In the genomic region with DNA sequence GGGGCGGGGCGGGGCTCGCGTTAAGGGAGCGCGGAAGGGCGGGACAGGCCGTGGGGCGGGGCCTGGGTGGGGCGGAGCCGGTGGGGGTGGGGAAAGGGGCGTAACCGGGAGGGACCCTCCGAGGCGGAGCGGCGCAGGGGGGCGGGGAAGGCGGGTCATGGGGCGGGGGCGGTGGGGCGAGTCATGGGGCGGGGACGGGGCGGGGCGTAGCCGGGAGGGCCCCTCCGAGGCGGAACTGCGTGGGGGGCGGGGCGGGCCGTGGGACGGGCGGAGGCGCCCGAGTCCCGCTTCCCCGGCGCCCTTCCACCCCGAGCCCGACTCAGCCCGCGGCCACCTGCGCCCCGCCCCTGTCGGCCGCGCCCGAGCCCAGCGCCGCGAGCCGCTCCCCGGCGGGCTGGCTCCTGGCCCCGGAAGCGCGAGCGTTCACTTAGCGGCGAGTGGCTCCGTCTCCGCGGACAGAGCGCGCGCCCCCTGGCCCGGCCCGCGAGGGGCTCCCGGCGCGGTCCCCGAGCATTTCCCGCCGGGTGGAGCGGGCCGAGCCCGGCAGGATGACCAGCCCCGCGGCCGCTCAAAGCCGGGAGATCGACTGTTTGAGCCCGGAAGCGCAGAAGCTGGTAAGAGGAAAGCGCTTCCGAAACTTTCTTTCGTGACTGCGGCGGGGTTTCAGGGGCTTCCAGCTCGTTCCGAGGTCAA, we compare ENCODE assay signal across 8 cellular contexts.
A peak's percentile ranks its signal among the peaks of the same experiment; 100 is the strongest.
DNase-seq lines count a peak whose midpoint lies in the region; ATAC-seq and TF ChIP-seq lines count a peak whose summit lies in the region.

No MANE protein-coding gene starts in this region.

- H3K27ac ChIP-seq in C4-2B: peak overlapping the region; percentile 96

- peaks cover 38% of the 10 kb centered on the region for H3K4me1 Mint-ChIP-seq in endothelial cell (ENCODE audit: unreplicated experiment)

- TF ChIP-seq CTCF in C4-2B (conservative IDR thresholded peaks at IDR 0.05): no peak
- no peak for TF ChIP-seq CTCF in endothelial cell (IDR thresholded peaks at IDR 0.05; ENCODE audit: unreplicated experiment)

- peaks cover 16% of the 10 kb centered on the region for H3K27me3 Mint-ChIP-seq in endothelial cell (ENCODE audit: unreplicated experiment)

- peak; percentile 81 to 91 for DNase-seq in NOMO-1 (lab: John Stamatoyannopoulos, UW; ENCODE audit: unreplicated experiment in 2 of 2)
- peak; percentile 90 for DNase-seq in activated CD8-positive, alpha-beta memory T cell treated with anti-CD3 and anti-CD28 coated beads, Interleukin-2, amount 50 U/mL, for 1 hour (ENCODE audit: extremely low read depth)
- DNase-seq in endothelial cell (ENCODE audit: low spot score): peak; percentile 96
- DNase-seq in stimulated activated CD8-positive, alpha-beta memory T cell treated with anti-CD3 and anti-CD28 coated beads, Interleukin-4, amount 100 ng/mL, for 48 hours: peak; percentile 96

- no peaks in the 10 kb centered on the region for H3K27me3 ChIP-seq in mononuclear cell (ENCODE audit: insufficient read depth, low read length)

- peaks cover 5% of the 10 kb centered on the region for H3K36me3 Mint-ChIP-seq in endothelial cell (ENCODE audit: low read depth, unreplicated experiment)

- H3K9me3 Mint-ChIP-seq in endothelial cell (ENCODE audit: unreplicated experiment): no peaks in the 10 kb centered on the region

- ATAC-seq in GM19351 (IDR thresholded peaks at IDR 0.05; ENCODE audit: unreplicated experiment): peak; percentile 43
- peak; percentile 41 for ATAC-seq in HG03520 (IDR thresholded peaks at IDR 0.05; ENCODE audit: unreplicated experiment)

- H3K4me1 ChIP-seq in mononuclear cell (ENCODE audit: insufficient read depth, low read length): peaks cover 79% of the 10 kb centered on the region

- no peak overlapping the region for H3K27ac Mint-ChIP-seq in endothelial cell (ENCODE audit: unreplicated experiment)

- peak overlapping the region; percentile 89 for H3K4me3 Mint-ChIP-seq in endothelial cell (ENCODE audit: unreplicated experiment)

- peak overlapping the region; percentile 65 for H3K4me3 ChIP-seq in mononuclear cell (ENCODE audit: low read length)

- H3K9me3 ChIP-seq in mononuclear cell (ENCODE audit: low read depth, low read length): no peaks in the 10 kb centered on the region

Comparison
In these comparisons a context has a peak if more than half of its experiments do, and no peak if none do; other contexts are left out.
1. Peak in every context shown above with its lines: DNase-seq, ATAC-seq, H3K4me3 ChIP-seq and H3K27ac ChIP-seq.